In genomic region chr17:77472837-77473214, GRCh38 we compare ENCODE assay signal across 8 cellular contexts.
DNase-seq lines count a peak whose midpoint lies in the region; FAIRE-seq and TF ChIP-seq lines count a peak whose summit lies in the region.

No MANE protein-coding gene starts in this region.

- peaks cover 34 to 72% of the 10 kb centered on the region in 2 donors for H3K4me1 ChIP-seq in kidney (ENCODE audit: control insufficient read depth in 1 of 2, insufficient read depth in 1 of 2, low read depth in 1 of 2, low read length in 2 of 2)
- peaks cover 80% of the 10 kb centered on the region for H3K4me1 ChIP-seq in suprapubic skin

- H3K36me3 Mint-ChIP-seq in T-helper 1 cell treated with Interleukin-12 subunit alpha and Interleukin-12 subunit beta and Interleukin-4 antibody, amounts not matched to agents 30 μg/mL and 1 μg/mL, for 36 hours (ENCODE audit: low read depth): peaks cover 66% of the 10 kb centered on the region
- peaks cover 25% of the 10 kb centered on the region for H3K36me3 Mint-ChIP-seq in activated naive CD8-positive, alpha-beta T cell

- H3K4me3 ChIP-seq in kidney (ENCODE audit: low read length in 2 of 2) (peak overlapping the region in 1 of 2 donors; percentile 4), suprapubic skin (no peak overlapping the region)

- peak overlapping the region in 1 of 2 donors; percentile 21 for H3K9ac ChIP-seq in kidney (ENCODE audit: low read length in 2 of 2)

- no peak for FAIRE-seq in kidney (lab: Jason Lieb, UNC)

- peaks cover 78% of the 10 kb centered on the region for H3K4me1 Mint-ChIP-seq in T-helper 1 cell treated with Interleukin-12 subunit alpha and Interleukin-12 subunit beta and Interleukin-4 antibody, amounts not matched to agents 30 μg/mL and 1 μg/mL, for 36 hours (ENCODE audit: low read depth)
- H3K4me1 Mint-ChIP-seq in activated naive CD8-positive, alpha-beta T cell (ENCODE audit: low read depth): peaks cover 98% of the 10 kb centered on the region

- peaks cover 5% of the 10 kb centered on the region for H3K9me3 Mint-ChIP-seq in T-helper 1 cell treated with Interleukin-12 subunit alpha and Interleukin-12 subunit beta and Interleukin-4 antibody, amounts not matched to agents 30 μg/mL and 1 μg/mL, for 36 hours
- H3K9me3 Mint-ChIP-seq in activated naive CD8-positive, alpha-beta T cell (ENCODE audit: low read depth): no peaks in the 10 kb centered on the region

- H3K27me3 ChIP-seq in suprapubic skin: no peaks in the 10 kb centered on the region

- DNase-seq in T-helper 1 cell: no peak
- peak; percentile 82 for DNase-seq in kidney
- DNase-seq in suprapubic skin (ENCODE audit: low spot score in 2 of 2): no peak
- no peak for DNase-seq in effector CD8-positive, alpha-beta T cell (lab: John Stamatoyannopoulos, UW)
- no peak for DNase-seq in GDM1 (lab: John Stamatoyannopoulos, UW)
- DNase-seq in DMS153 (lab: John Stamatoyannopoulos, UW): no peak

- no peaks in the 10 kb centered on the region for H3K27me3 Mint-ChIP-seq in T-helper 1 cell treated with Interleukin-12 subunit alpha and Interleukin-12 subunit beta and Interleukin-4 antibody, amounts not matched to agents 30 μg/mL and 1 μg/mL, for 36 hours (ENCODE audit: low read depth)
- no peaks in the 10 kb centered on the region for H3K27me3 Mint-ChIP-seq in activated naive CD8-positive, alpha-beta T cell

- H3K9me3 ChIP-seq in kidney (ENCODE audit: control insufficient read depth in 1 of 2, low read length in 2 of 2): no peaks in the 10 kb centered on the region
- H3K9me3 ChIP-seq in suprapubic skin: no peaks in the 10 kb centered on the region

- H3K36me3 ChIP-seq in kidney (ENCODE audit: control insufficient read depth in 1 of 2, insufficient read depth in 2 of 2, low read length in 2 of 2) (no peaks in the 10 kb centered on the region), suprapubic skin (no peaks in the 10 kb centered on the region)

- 68% methylated on average over 4 of the region's 4 CpGs for WGBS in suprapubic skin

- intact Hi-C loops in kidney (cut with DNase I): no loop called here

- no peak for TF ChIP-seq EP300 in suprapubic skin (IDR thresholded peaks at IDR 0.05)

- H3K27ac ChIP-seq in kidney (ENCODE audit: low read depth in 2 of 2, low read length in 2 of 2) (peak overlapping the region in 1 of 2 donors; percentile 51), suprapubic skin (peak overlapping the region; percentile 74)

- peak overlapping the region; percentile 30 for H3K4me3 Mint-ChIP-seq in T-helper 1 cell treated with Interleukin-12 subunit alpha and Interleukin-12 subunit beta and Interleukin-4 antibody, amounts not matched to agents 30 μg/mL and 1 μg/mL, for 36 hours
- H3K4me3 Mint-ChIP-seq in activated naive CD8-positive, alpha-beta T cell: peak overlapping the region; percentile 78

- TF ChIP-seq POLR2A in suprapubic skin (IDR thresholded peaks at IDR 0.05): no peak

- TF ChIP-seq CTCF in kidney (IDR thresholded peaks at IDR 0.05; ENCODE audit: borderline replicate concordance, extremely low read depth, insufficient read depth) (no peak), suprapubic skin (IDR thresholded peaks at IDR 0.05) (no peak)

- peak overlapping the region; percentile 77 for H3K27ac Mint-ChIP-seq in T-helper 1 cell treated with Interleukin-12 subunit alpha and Interleukin-12 subunit beta and Interleukin-4 antibody, amounts not matched to agents 30 μg/mL and 1 μg/mL, for 36 hours
- peak overlapping the region; percentile 92 for H3K27ac Mint-ChIP-seq in activated naive CD8-positive, alpha-beta T cell
